14 cellular contexts compared by ENCODE assay signal in the genomic region with DNA sequence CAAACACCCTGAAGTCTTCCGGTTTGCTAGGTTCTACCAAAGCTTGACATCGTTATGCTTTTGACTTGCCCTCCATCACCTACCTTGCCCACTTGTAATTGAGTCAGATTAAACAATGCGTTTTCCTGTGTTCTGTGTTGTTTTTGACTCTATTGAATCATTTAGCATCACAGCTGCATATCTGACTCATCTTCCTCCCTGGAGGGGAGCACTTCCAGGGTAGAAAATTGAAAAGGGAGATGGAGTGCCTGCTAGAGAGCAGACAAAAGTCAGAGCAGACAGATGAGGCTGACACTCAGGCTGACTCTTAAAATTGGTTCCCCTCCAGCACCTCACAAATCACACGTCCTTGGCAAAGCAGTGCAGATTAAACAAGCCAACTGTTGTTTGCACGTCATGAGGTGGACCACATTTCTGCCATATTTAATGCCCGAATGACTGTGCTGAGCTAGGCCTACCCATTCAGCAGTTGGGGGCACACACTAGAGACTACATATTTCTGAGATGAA. TPM values are rescaled to one million over a fixed set of nuclear protein-coding genes. Genes with fewer than 3 reads are reported as not detected.
DNase-seq lines count a peak whose midpoint lies in the region; ATAC-seq and TF ChIP-seq lines count a peak whose summit lies in the region.
"Had no signal": no experiment of that assay in that cellular context is flagged by ENCODE, and none has a peak within 500 bp of the region (broad histone marks: within the 10 kb centered on the region; RNA-seq: fewer than 3 reads in every experiment).

No MANE protein-coding gene starts in this region.

- peaks cover 5 to 37% of the 10 kb centered on the region in 2 donors for H3K4me1 ChIP-seq in adrenal gland (replicated peaks in 1 of 2)

- H3K4me3 ChIP-seq in adrenal gland, result no peak overlapping the region
- H3K4me3 ChIP-seq: HAP-1, upper lobe of left lung had no signal

- ATAC-seq in Right ventricle myocardium inferior, result peak; percentile 26
- peak; percentile 55 to 66 for ATAC-seq in left cardiac atrium
- no peak for ATAC-seq in GM21367 (IDR thresholded peaks at IDR 0.05; ENCODE audit: unreplicated experiment)
- ATAC-seq: activated T-helper 17 cell treated with anti-CD3 and anti-CD28 coated beads, Interleukin-2, amount 50 U/mL, for 72 hours had no signal

- 42 to 50% (median 46%) methylated on average over 6 of the region's 6 CpGs for WGBS in adrenal gland, 4 donors

- no peaks in the 10 kb centered on the region for H3K27me3 ChIP-seq in adrenal gland
- H3K27me3 ChIP-seq: BE2C, upper lobe of left lung had no signal

- no peak for TF ChIP-seq POLR2A in adrenal gland (IDR thresholded peaks at IDR 0.05)

- no peaks in the 10 kb centered on the region for H3K9me3 ChIP-seq in adrenal gland (replicated peaks in 1 of 3)
- H3K9me3 ChIP-seq: BE2C, HAP-1, upper lobe of left lung had no signal

- intact Hi-C loops in Right ventricle myocardium inferior (cut with DNase I) (no loop called here), cardiac septum (cut with DNase I) (no loop called here), adrenal gland (cut with DNase I) (no loop called here), left cardiac atrium (cut with DNase I) (no loop called here)

- DNase-seq in Right ventricle myocardium inferior (ENCODE audit: missing footprints), result no peak
- DNase-seq in cardiac septum (ENCODE audit: low spot score), result no peak
- peak; percentile 41 to 75 (median 55) for DNase-seq in adrenal gland
- no peak for DNase-seq in left cardiac atrium
- no peak for DNase-seq in effector CD4-positive, alpha-beta T cell
- no peak for DNase-seq in stimulated activated naive CD4-positive, alpha-beta T cell treated with Interleukin-2 at 50 U/mL for 16 hours (lab: John Stamatoyannopoulos, UW)
- no peak for DNase-seq in stimulated activated CD4-positive, alpha-beta T cell treated with anti-CD3 and anti-CD28 coated beads, Interleukin-2, amount 100 ng/mL, for 48 hours
- DNase-seq: BE2C; NCI-H774; stimulated activated CD4-positive, alpha-beta T cell treated with anti-CD3 and anti-CD28 coated beads, Interleukin-2, amount 100 ng/mL, for 24 hours; upper lobe of left lung had no signal

- H3K27ac ChIP-seq in adrenal gland, result peak overlapping the region in 2 of 5 donors; percentile 17 to 21
- H3K27ac ChIP-seq: upper lobe of left lung had no signal

- no peak for TF ChIP-seq CTCF in adrenal gland (IDR thresholded peaks at IDR 0.05)

- peaks cover 0 to 8% of the 10 kb centered on the region in 2 donors for H3K36me3 ChIP-seq in adrenal gland (replicated peaks in 1 of 2)
- H3K36me3 ChIP-seq: BE2C, HAP-1 had no signal

RNA-seq across cellular contexts. Expression of gene MPP4, which starts 2.2 kb away (rescaled TPM):
- total RNA-seq in Right ventricle myocardium inferior (not detected), cardiac septum (not detected), adrenal gland (1 to 10 TPM in 2 of 8 donors, under 1 TPM in 5, not detected in 1; 0.30 to 1.2 (median 0.58) TPM), left cardiac atrium (under 1 TPM in 1 of 2 donors, not detected in 1; 0.10 TPM)
- polyA plus RNA-seq in adrenal gland, result 1 to 10 TPM in 1 of 3 donors, under 1 TPM in 2; 0.37 to 1.2 (median 0.84) TPM
- total RNA-seq: activated T-helper 17 cell treated with anti-CD3 and anti-CD28 coated beads, Interleukin-2, amount 50 U/mL, for 72 hours had no signal

RNA-seq across cellular contexts. Expression of gene TMEM237, which starts 52.9 kb away (rescaled TPM):
- 14.6 TPM for total RNA-seq in Right ventricle myocardium inferior
- 17.0 TPM for total RNA-seq in cardiac septum
- 10 to 100 TPM; 27.7 to 39.9 (median 35.6) TPM for total RNA-seq in adrenal gland
- 10 to 100 TPM; 12.3 to 33.6 (median 18.8) TPM for polyA plus RNA-seq in adrenal gland
- total RNA-seq in left cardiac atrium, result 10 to 100 TPM; 14.3 to 14.8 TPM

Comparison
In these comparisons a context has a peak if more than half of its experiments do, and no peak if none do; other contexts are left out.
1. DNase-seq: peak in adrenal gland (7 of 7); none in Right ventricle myocardium inferior (single experiment), cardiac septum (single experiment), left cardiac atrium (single experiment), effector CD4-positive, alpha-beta T cell (single experiment), stimulated activated naive CD4-positive, alpha-beta T cell treated with Interleukin-2 at 50 U/mL for 16 hours (single experiment) and stimulated activated CD4-positive, alpha-beta T cell treated with anti-CD3 and anti-CD28 coated beads, Interleukin-2, amount 100 ng/mL, for 48 hours (0 of 2).